Comparison of ENCODE assay signal across 1 cellular context in genomic region chr20:36584018-36584481, GRCh38.
TF ChIP-seq lines count a peak whose summit lies in the region.

No MANE protein-coding gene starts in this region.

TF ChIP-seq in GM23338, 12 proteins besides CTCF, POLR2A, EP300 and RAD21:
- TF ChIP-seq ETS1 (IDR thresholded peaks at IDR 0.05), result no peak
- TF ChIP-seq JUNB (IDR thresholded peaks at IDR 0.05; ENCODE audit: unreplicated experiment), result no peak
- TF ChIP-seq ZNF331 (CRISPR knock-in tag; IDR thresholded peaks at IDR 0.05; ENCODE audit: low read depth), result no peak
- no peak for TF ChIP-seq EZH2phosphoT487 (IDR thresholded peaks at IDR 0.05; ENCODE audit: unreplicated experiment)
- no peak for TF ChIP-seq EZH2 (IDR thresholded peaks at IDR 0.05; ENCODE audit: low read depth, unreplicated experiment)
- TF ChIP-seq CREB1 (CRISPR knock-in tag; IDR thresholded peaks at IDR 0.05; ENCODE audit: low read depth), result no peak
- TF ChIP-seq STAT1 (IDR thresholded peaks at IDR 0.05; ENCODE audit: unreplicated experiment), result no peak
- TF ChIP-seq ZNF114 (CRISPR knock-in tag; IDR thresholded peaks at IDR 0.05), result no peak
- no peak for TF ChIP-seq POLR2AphosphoS5 (IDR thresholded peaks at IDR 0.05; ENCODE audit: low read depth)
- TF ChIP-seq ZNF462 (CRISPR knock-in tag; IDR thresholded peaks at IDR 0.05), result no peak
- TF ChIP-seq REST (IDR thresholded peaks at IDR 0.05; ENCODE audit: unreplicated experiment), result no peak
